Comparison of ENCODE assay signal across 20 cellular contexts in the genomic region with DNA sequence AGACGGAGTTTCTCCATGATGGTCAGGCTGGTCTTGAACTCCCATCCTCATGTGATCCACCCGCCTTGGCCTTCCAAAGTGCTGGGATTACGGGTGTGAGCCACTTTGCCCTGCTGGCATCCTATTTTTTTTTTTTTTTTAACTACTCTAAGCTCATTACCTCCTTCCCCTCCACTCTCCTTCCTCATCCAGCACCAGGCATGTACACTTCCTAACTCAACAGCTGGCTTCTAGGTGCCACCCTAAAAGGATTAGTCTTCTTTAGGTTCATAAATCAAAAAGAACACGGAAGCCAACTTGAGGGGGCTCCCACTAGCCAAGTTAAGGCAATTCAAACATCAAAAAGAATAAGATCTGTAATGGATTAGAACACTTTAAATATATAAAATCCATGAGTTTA.
"Had no signal": no experiment of that assay in that cellular context is flagged by ENCODE, and none has a peak within 500 bp of the region (broad histone marks: within the 10 kb centered on the region; RNA-seq: fewer than 3 reads in every experiment).

No MANE protein-coding gene starts in this region.

- H3K9me3 ChIP-seq: body of pancreas, esophagus muscularis mucosa, heart right ventricle, left ventricle myocardium inferior, mucosa of descending colon, prostate gland, thoracic aorta had no signal

- H3K36me3 ChIP-seq: esophagus muscularis mucosa, heart right ventricle, left ventricle myocardium inferior, prostate gland, thoracic aorta had no signal

- H3K27me3 ChIP-seq: body of pancreas, esophagus muscularis mucosa, foreskin keratinocyte had no signal

- H3K4me3 ChIP-seq: body of pancreas, esophagus muscularis mucosa, heart right ventricle, left ventricle myocardium inferior, lung, mucosa of descending colon, prostate gland, thoracic aorta had no signal

- H3K27ac ChIP-seq: body of pancreas, esophagus muscularis mucosa, foreskin keratinocyte, heart right ventricle, left ventricle myocardium inferior, prostate gland, thoracic aorta, VCaP had no signal

- DNase-seq: activated CD4-positive, alpha-beta T cell treated with anti-CD3 and anti-CD28 coated beads for 4 hours; activated CD4-positive, alpha-beta T cell treated with anti-CD3 and anti-CD28 coated beads, Interleukin-2, amount 50 U/mL, for 4 hours; activated naive CD4-positive, alpha-beta T cell; activated T-cell treated with anti-CD3 and anti-CD28 coated beads for 4 hours; activated T-cell treated with anti-CD3 and anti-CD28 coated beads, Interleukin-2, amount 50 U/mL, for 72 hours; body of pancreas; dermis blood vessel endothelial cell; effector CD4-positive, alpha-beta T cell; foreskin keratinocyte; heart right ventricle; left ventricle myocardium inferior; mucosa of descending colon; small intestine; stimulated activated CD4-positive, alpha-beta T cell treated with anti-CD3 and anti-CD28 coated beads, Interleukin-4, amount 100 ng/mL, for 24 hours; trophoblast cell had no signal

- H3K4me1 ChIP-seq: body of pancreas, esophagus muscularis mucosa, foreskin keratinocyte, left ventricle myocardium inferior, prostate gland had no signal
